In the genomic region with DNA sequence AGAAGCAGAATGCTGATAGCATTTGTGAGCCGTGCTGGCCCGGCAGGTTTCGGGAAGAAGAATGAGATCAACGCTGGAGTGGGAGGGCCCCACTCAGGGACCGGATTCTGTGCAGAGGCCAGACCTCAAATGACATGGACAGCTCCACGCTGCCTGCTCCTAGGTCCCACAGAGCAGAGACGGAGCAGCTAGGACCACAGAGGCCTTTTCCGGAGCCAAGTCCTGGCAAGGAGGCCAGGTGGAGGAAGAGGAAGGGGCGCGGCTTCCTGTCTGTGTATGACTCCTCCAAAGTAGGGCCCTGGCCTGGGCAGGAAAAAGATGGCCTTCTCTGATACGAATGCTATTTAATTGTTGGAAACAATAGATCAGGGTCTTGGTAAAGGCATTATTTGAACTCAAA, we compare ENCODE assay signal across 1 cellular context.
TF ChIP-seq lines count a peak whose summit lies in the region.

No MANE protein-coding gene starts in this region.

TF ChIP-seq in GM23338, 12 proteins besides CTCF, POLR2A, EP300 and RAD21 (continued from another document):
- TF ChIP-seq, protein P1, sequence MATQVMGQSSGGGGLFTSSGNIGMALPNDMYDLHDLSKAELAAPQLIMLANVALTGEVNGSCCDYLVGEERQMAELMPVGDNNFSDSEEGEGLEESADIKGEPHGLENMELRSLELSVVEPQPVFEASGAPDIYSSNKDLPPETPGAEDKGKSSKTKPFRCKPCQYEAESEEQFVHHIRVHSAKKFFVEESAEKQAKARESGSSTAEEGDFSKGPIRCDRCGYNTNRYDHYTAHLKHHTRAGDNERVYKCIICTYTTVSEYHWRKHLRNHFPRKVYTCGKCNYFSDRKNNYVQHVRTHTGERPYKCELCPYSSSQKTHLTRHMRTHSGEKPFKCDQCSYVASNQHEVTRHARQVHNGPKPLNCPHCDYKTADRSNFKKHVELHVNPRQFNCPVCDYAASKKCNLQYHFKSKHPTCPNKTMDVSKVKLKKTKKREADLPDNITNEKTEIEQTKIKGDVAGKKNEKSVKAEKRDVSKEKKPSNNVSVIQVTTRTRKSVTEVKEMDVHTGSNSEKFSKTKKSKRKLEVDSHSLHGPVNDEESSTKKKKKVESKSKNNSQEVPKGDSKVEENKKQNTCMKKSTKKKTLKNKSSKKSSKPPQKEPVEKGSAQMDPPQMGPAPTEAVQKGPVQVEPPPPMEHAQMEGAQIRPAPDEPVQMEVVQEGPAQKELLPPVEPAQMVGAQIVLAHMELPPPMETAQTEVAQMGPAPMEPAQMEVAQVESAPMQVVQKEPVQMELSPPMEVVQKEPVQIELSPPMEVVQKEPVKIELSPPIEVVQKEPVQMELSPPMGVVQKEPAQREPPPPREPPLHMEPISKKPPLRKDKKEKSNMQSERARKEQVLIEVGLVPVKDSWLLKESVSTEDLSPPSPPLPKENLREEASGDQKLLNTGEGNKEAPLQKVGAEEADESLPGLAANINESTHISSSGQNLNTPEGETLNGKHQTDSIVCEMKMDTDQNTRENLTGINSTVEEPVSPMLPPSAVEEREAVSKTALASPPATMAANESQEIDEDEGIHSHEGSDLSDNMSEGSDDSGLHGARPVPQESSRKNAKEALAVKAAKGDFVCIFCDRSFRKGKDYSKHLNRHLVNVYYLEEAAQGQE (IDR thresholded peaks at IDR 0.05; ENCODE audit: unreplicated experiment): no peak
- TF ChIP-seq, protein P2, sequence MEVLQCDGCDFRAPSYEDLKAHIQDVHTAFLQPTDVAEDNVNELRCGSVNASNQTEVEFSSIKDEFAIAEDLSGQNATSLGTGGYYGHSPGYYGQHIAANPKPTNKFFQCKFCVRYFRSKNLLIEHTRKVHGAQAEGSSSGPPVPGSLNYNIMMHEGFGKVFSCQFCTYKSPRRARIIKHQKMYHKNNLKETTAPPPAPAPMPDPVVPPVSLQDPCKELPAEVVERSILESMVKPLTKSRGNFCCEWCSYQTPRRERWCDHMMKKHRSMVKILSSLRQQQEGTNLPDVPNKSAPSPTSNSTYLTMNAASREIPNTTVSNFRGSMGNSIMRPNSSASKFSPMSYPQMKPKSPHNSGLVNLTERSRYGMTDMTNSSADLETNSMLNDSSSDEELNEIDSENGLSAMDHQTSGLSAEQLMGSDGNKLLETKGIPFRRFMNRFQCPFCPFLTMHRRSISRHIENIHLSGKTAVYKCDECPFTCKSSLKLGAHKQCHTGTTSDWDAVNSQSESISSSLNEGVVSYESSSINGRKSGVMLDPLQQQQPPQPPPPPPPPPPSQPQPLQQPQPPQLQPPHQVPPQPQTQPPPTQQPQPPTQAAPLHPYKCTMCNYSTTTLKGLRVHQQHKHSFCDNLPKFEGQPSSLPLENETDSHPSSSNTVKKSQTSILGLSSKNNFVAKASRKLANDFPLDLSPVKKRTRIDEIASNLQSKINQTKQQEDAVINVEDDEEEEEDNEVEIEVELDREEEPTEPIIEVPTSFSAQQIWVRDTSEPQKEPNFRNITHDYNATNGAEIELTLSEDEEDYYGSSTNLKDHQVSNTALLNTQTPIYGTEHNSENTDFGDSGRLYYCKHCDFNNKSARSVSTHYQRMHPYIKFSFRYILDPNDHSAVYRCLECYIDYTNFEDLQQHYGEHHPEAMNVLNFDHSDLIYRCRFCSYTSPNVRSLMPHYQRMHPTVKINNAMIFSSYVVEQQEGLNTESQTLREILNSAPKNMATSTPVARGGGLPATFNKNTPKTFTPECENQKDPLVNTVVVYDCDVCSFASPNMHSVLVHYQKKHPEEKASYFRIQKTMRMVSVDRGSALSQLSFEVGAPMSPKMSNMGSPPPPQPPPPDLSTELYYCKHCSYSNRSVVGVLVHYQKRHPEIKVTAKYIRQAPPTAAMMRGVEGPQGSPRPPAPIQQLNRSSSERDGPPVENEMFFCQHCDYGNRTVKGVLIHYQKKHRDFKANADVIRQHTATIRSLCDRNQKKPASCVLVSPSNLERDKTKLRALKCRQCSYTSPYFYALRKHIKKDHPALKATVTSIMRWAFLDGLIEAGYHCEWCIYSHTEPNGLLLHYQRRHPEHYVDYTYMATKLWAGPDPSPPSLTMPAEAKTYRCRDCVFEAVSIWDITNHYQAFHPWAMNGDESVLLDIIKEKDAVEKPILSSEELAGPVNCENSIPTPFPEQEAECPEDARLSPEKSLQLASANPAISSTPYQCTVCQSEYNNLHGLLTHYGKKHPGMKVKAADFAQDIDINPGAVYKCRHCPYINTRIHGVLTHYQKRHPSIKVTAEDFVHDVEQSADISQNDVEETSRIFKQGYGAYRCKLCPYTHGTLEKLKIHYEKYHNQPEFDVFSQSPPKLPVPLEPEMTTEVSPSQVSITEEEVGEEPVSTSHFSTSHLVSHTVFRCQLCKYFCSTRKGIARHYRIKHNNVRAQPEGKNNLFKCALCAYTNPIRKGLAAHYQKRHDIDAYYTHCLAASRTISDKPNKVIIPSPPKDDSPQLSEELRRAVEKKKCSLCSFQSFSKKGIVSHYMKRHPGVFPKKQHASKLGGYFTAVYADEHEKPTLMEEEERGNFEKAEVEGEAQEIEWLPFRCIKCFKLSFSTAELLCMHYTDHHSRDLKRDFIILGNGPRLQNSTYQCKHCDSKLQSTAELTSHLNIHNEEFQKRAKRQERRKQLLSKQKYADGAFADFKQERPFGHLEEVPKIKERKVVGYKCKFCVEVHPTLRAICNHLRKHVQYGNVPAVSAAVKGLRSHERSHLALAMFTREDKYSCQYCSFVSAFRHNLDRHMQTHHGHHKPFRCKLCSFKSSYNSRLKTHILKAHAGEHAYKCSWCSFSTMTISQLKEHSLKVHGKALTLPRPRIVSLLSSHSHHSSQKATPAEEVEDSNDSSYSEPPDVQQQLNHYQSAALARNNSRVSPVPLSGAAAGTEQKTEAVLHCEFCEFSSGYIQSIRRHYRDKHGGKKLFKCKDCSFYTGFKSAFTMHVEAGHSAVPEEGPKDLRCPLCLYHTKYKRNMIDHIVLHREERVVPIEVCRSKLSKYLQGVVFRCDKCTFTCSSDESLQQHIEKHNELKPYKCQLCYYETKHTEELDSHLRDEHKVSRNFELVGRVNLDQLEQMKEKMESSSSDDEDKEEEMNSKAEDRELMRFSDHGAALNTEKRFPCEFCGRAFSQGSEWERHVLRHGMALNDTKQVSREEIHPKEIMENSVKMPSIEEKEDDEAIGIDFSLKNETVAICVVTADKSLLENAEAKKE (CRISPR knock-in tag; IDR thresholded peaks at IDR 0.05): no peak
- TF ChIP-seq EZH2 (IDR thresholded peaks at IDR 0.05; ENCODE audit: low read depth, unreplicated experiment): no peak
- no peak for TF ChIP-seq ZNF331 (CRISPR knock-in tag; IDR thresholded peaks at IDR 0.05; ENCODE audit: low read depth)
- TF ChIP-seq JUNB (IDR thresholded peaks at IDR 0.05; ENCODE audit: unreplicated experiment): no peak
- TF ChIP-seq, protein P3, sequence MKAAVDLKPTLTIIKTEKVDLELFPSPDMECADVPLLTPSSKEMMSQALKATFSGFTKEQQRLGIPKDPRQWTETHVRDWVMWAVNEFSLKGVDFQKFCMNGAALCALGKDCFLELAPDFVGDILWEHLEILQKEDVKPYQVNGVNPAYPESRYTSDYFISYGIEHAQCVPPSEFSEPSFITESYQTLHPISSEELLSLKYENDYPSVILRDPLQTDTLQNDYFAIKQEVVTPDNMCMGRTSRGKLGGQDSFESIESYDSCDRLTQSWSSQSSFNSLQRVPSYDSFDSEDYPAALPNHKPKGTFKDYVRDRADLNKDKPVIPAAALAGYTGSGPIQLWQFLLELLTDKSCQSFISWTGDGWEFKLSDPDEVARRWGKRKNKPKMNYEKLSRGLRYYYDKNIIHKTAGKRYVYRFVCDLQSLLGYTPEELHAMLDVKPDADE (IDR thresholded peaks at IDR 0.05): no peak
- no peak for TF ChIP-seq CREB1 (CRISPR knock-in tag; IDR thresholded peaks at IDR 0.05; ENCODE audit: low read depth)
